ENCODE assay signal across 8 cellular contexts in the genomic region with DNA sequence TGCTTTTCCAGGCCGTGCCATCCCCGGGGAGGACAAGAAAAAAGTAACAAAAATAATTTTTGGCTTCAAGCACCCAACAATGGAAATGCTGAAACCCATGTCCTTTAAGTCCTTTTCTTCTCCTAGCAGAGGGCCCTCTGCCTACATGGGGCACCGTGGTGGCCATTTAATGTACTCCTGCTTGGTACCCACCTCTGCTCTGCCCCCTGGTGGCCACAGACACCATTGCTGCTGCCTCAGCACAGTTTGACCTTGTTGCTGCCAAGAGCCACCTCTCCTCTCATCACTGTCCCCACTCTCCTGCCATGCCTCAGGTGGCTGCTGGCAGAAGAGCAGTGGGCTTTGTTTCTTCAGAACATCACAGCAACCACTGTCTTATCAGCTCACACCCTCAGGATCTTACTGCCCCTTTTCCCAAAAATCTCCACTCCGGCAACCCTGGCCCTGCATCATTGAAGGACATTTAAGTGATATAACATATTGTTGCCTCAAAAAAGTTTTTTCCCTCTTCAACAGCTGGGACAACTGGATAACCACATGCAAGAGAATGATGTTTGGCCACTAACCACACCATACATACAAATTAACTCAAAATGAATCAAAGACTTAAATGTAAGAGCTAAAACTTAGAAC. TPM values are rescaled to one million over a fixed set of nuclear protein-coding genes. Genes with fewer than 3 reads are reported as not detected.
DNase-seq lines count a peak whose midpoint lies in the region; ATAC-seq and TF ChIP-seq lines count a peak whose summit lies in the region.

No MANE protein-coding gene starts in this region.

- no peak overlapping the region for H3K4me3 ChIP-seq in CD4-positive, alpha-beta memory T cell (ENCODE audit: low read length in 2 of 2)
- no peak overlapping the region for H3K4me3 ChIP-seq in fibroblast of mammary gland (ENCODE audit: control insufficient read depth, low read depth, low read length)

- peaks cover 15% of the 10 kb centered on the region for H3K4me1 ChIP-seq in CD4-positive, alpha-beta memory T cell (ENCODE audit: insufficient read depth, low read length)

- in situ Hi-C loops in KBM-7 (cut with MboI; ENCODE audit: low pct_unique_long_range_greater_than_20kb, low sequenced_read_pairs) = no loop called here

- CTCF ChIA-PET in CD4-positive, alpha-beta memory T cell (lab: Charles Lee; ENCODE audit: partially characterized antibody) = interaction anchor here (0.7 to 5.5 kb wide), 20 partner anchors 11 to 862 kb away, joined by 3 to 40 read pairs (median 4); a partner anchor contains a TSS

- no peak overlapping the region for H3K4me3 Mint-ChIP-seq in CD4-positive, alpha-beta memory T cell
- no peak overlapping the region for H3K4me3 Mint-ChIP-seq in activated T-cell treated with anti-CD3 and anti-CD28 coated beads, Interleukin-2, amount 50 U/mL, for 4 hours
- no peak overlapping the region for H3K4me3 Mint-ChIP-seq in nephron progenitor cell

- H3K9me3 ChIP-seq in CD4-positive, alpha-beta memory T cell (ENCODE audit: control insufficient read depth in 1 of 2, low read length in 2 of 2) = no peaks in the 10 kb centered on the region

- POLR2A ChIA-PET in CD4-positive, alpha-beta memory T cell (lab: Charles Lee; ENCODE audit: partially characterized antibody) = interaction anchor here (0.7 kb wide), 1 partner anchor 10 kb away, joined by 3 read pairs; no protein-coding TSS in a partner anchor

- H3K4me1 Mint-ChIP-seq in CD4-positive, alpha-beta memory T cell = peaks cover 13 to 26% (median 19%) of the 10 kb centered on the region in 4 donors
- peaks cover 25% of the 10 kb centered on the region for H3K4me1 Mint-ChIP-seq in activated T-cell treated with anti-CD3 and anti-CD28 coated beads, Interleukin-2, amount 50 U/mL, for 4 hours (ENCODE audit: low read depth)
- peaks cover 20% of the 10 kb centered on the region for H3K4me1 Mint-ChIP-seq in nephron progenitor cell

- ATAC-seq in GM19467 (IDR thresholded peaks at IDR 0.05; ENCODE audit: unreplicated experiment) = peak; percentile 71
- ATAC-seq in activated T-cell treated with anti-CD3 and anti-CD28 coated beads, Interleukin-2, amount 50 U/mL, for 4 hours = peak; percentile 91 to 94
- ATAC-seq in stimulated activated naive CD8-positive, alpha-beta T cell treated with anti-CD3 and anti-CD28 coated beads, Interleukin-15, Interleukin-2, amounts not matched to agents 100 U/mL and 50 U/mL, for 24 hours = peak; percentile 91

- H3K27ac ChIP-seq in CD4-positive, alpha-beta memory T cell (ENCODE audit: low read depth, low read length) = no peak overlapping the region

- no peaks in the 10 kb centered on the region for H3K36me3 Mint-ChIP-seq in CD4-positive, alpha-beta memory T cell
- H3K36me3 Mint-ChIP-seq in activated T-cell treated with anti-CD3 and anti-CD28 coated beads, Interleukin-2, amount 50 U/mL, for 4 hours (ENCODE audit: insufficient read depth) = no peaks in the 10 kb centered on the region
- H3K36me3 Mint-ChIP-seq in nephron progenitor cell (ENCODE audit: low read depth) = no peaks in the 10 kb centered on the region

- no peaks in the 10 kb centered on the region for H3K27me3 Mint-ChIP-seq in CD4-positive, alpha-beta memory T cell
- no peaks in the 10 kb centered on the region for H3K27me3 Mint-ChIP-seq in activated T-cell treated with anti-CD3 and anti-CD28 coated beads, Interleukin-2, amount 50 U/mL, for 4 hours (ENCODE audit: low read depth)
- peaks cover 52% of the 10 kb centered on the region for H3K27me3 Mint-ChIP-seq in nephron progenitor cell (ENCODE audit: low read depth, poor library complexity)

- H3K27ac Mint-ChIP-seq in CD4-positive, alpha-beta memory T cell = peak overlapping the region in 2 of 7 donors; percentile 3 to 43
- no peak overlapping the region for H3K27ac Mint-ChIP-seq in nephron progenitor cell

- peak; percentile 76 to 78 (median 77) for DNase-seq in CD4-positive, alpha-beta memory T cell
- peak; percentile 84 for DNase-seq in KBM-7
- peak; percentile 81 for DNase-seq in activated T-cell treated with anti-CD3 and anti-CD28 coated beads, Interleukin-2, amount 50 U/mL, for 4 hours
- DNase-seq in fibroblast of mammary gland (ENCODE audit: low read depth) = peak; percentile 80
- peak; percentile 88 for DNase-seq in nephron progenitor cell
- peak; percentile 88 for DNase-seq in stimulated activated naive CD8-positive, alpha-beta T cell treated with anti-CD3 and anti-CD28 coated beads, Interleukin-15, Interleukin-2, amounts not matched to agents 100 U/mL and 50 U/mL, for 24 hours

- H3K27me3 ChIP-seq in CD4-positive, alpha-beta memory T cell (ENCODE audit: insufficient read depth, low read length) = no peaks in the 10 kb centered on the region

- H3K9me3 Mint-ChIP-seq in CD4-positive, alpha-beta memory T cell = no peaks in the 10 kb centered on the region
- no peaks in the 10 kb centered on the region for H3K9me3 Mint-ChIP-seq in activated T-cell treated with anti-CD3 and anti-CD28 coated beads, Interleukin-2, amount 50 U/mL, for 4 hours
- H3K9me3 Mint-ChIP-seq in nephron progenitor cell = peaks cover 4% of the 10 kb centered on the region

- H3K36me3 ChIP-seq in CD4-positive, alpha-beta memory T cell (ENCODE audit: insufficient read depth, low read length) = no peaks in the 10 kb centered on the region

- TF ChIP-seq CTCF in fibroblast of mammary gland (conservative IDR thresholded peaks at IDR 0.05; ENCODE audit: control insufficient read depth, insufficient read depth, low read depth, low read length) (peak; percentile 93), nephron progenitor cell (IDR thresholded peaks at IDR 0.05) (peak; percentile 98)

- intact Hi-C loops in CD4-positive, alpha-beta memory T cell (cut with micrococcal nuclease) = loop anchor here (1.0 to 5.0 kb wide), 5 partner anchors 38 to 293 kb away; no protein-coding TSS in a partner anchor

TF ChIP-seq in PFSK-1, 5 proteins besides CTCF, POLR2A, EP300 and RAD21:
- TF ChIP-seq, protein P1, sequence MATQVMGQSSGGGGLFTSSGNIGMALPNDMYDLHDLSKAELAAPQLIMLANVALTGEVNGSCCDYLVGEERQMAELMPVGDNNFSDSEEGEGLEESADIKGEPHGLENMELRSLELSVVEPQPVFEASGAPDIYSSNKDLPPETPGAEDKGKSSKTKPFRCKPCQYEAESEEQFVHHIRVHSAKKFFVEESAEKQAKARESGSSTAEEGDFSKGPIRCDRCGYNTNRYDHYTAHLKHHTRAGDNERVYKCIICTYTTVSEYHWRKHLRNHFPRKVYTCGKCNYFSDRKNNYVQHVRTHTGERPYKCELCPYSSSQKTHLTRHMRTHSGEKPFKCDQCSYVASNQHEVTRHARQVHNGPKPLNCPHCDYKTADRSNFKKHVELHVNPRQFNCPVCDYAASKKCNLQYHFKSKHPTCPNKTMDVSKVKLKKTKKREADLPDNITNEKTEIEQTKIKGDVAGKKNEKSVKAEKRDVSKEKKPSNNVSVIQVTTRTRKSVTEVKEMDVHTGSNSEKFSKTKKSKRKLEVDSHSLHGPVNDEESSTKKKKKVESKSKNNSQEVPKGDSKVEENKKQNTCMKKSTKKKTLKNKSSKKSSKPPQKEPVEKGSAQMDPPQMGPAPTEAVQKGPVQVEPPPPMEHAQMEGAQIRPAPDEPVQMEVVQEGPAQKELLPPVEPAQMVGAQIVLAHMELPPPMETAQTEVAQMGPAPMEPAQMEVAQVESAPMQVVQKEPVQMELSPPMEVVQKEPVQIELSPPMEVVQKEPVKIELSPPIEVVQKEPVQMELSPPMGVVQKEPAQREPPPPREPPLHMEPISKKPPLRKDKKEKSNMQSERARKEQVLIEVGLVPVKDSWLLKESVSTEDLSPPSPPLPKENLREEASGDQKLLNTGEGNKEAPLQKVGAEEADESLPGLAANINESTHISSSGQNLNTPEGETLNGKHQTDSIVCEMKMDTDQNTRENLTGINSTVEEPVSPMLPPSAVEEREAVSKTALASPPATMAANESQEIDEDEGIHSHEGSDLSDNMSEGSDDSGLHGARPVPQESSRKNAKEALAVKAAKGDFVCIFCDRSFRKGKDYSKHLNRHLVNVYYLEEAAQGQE (IDR thresholded peaks at IDR 0.05; ENCODE audit: insufficient read depth in 1 of 2, low read depth in 2 of 2, low read length in 2 of 2) = no peak
- no peak for TF ChIP-seq TAF1 (IDR thresholded peaks at IDR 0.05; ENCODE audit: borderline replicate concordance, insufficient read depth, low read length)
- TF ChIP-seq FOXP2 (optimal IDR thresholded peaks at IDR 0.05; ENCODE audit: borderline replicate concordance, extremely low read depth, extremely low read length, insufficient read depth) = peak; percentile 61

RNA-seq across cellular contexts. Expression of a gene that starts 12.9 kb away (rescaled TPM):
- total RNA-seq in CD4-positive, alpha-beta memory T cell = 10 to 100 TPM; 10.7 to 11.2 TPM
- 1 to 10 TPM; 3.2 to 3.3 TPM for polyA plus RNA-seq in CD4-positive, alpha-beta memory T cell
- 1.4 TPM for polyA plus RNA-seq in PFSK-1 (2012; ENCODE audit: insufficient read length, low read depth)
- 1 to 10 TPM; 2.2 to 2.8 (median 2.3) TPM for total RNA-seq in activated T-cell treated with anti-CD3 and anti-CD28 coated beads, Interleukin-2, amount 50 U/mL, for 4 hours
